Comparison of ENCODE assay signal across 32 cellular contexts in genomic region chr1:32509939-32510338, GRCh38. TPM values are rescaled to one million over a fixed set of nuclear protein-coding genes. Genes with fewer than 3 reads are reported as not detected.
"Had no signal": no experiment of that assay in that cellular context is flagged by ENCODE, and none has a peak within 500 bp of the region (broad histone marks: within the 10 kb centered on the region; RNA-seq: fewer than 3 reads in every experiment).

No MANE protein-coding gene starts in this region.

- H3K27me3 ChIP-seq: colonic mucosa, dorsolateral prefrontal cortex, esophagus muscularis mucosa, foreskin keratinocyte, gastrocnemius medialis, heart left ventricle, heart right ventricle had no signal

- DNase-seq: colonic mucosa; cortex of kidney; dermis blood vessel endothelial cell; dorsolateral prefrontal cortex; effector CD4-positive, alpha-beta T cell; effector CD8-positive, alpha-beta T cell; effector memory CD4-positive, alpha-beta T cell; effector memory CD8-positive, alpha-beta T cell; endodermal cell; erythroblast; esophagus squamous epithelium; foreskin fibroblast; foreskin keratinocyte; foreskin melanocyte; gastrocnemius medialis; glutamatergic neuron; head of caudate nucleus; heart left ventricle; heart right ventricle had no signal

- H3K27ac ChIP-seq: colonic mucosa, coronary artery, dorsolateral prefrontal cortex, epithelial cell of prostate, esophagus muscularis mucosa, esophagus squamous epithelium, foreskin keratinocyte, gastrocnemius medialis, gastroesophageal sphincter, heart left ventricle, heart right ventricle had no signal

- ATAC-seq: effector memory CD8-positive, alpha-beta T cell; esophagus mucosa; foreskin keratinocyte; gastrocnemius medialis; gastroesophageal sphincter; heart left ventricle; heart right ventricle had no signal

- FAIRE-seq: colon, endometrium, endothelial cell of umbilical vein, frontal cortex had no signal

- H3K4me1 ChIP-seq: colonic mucosa, esophagus muscularis mucosa, esophagus squamous epithelium, foreskin keratinocyte, gastrocnemius medialis, gastroesophageal sphincter, heart left ventricle, heart right ventricle had no signal

- H3K36me3 ChIP-seq: colonic mucosa, esophagus muscularis mucosa, esophagus squamous epithelium, gastrocnemius medialis, gastroesophageal sphincter, heart left ventricle, heart right ventricle had no signal

- H3K9me3 ChIP-seq: colonic mucosa, esophagus muscularis mucosa, esophagus squamous epithelium, gastrocnemius medialis, gastroesophageal sphincter, heart left ventricle, heart right ventricle had no signal

- H3K4me3 ChIP-seq: colonic mucosa, coronary artery, dorsolateral prefrontal cortex, esophagus muscularis mucosa, esophagus squamous epithelium, gastrocnemius medialis, gastroesophageal sphincter, heart left ventricle, heart right ventricle had no signal

RNA-seq across cellular contexts. Expression of gene ZBTB8B, which starts 45.1 kb away (rescaled TPM):
- total RNA-seq: colonic mucosa, esophagus mucosa, esophagus squamous epithelium, fibroblast of lung, fibroblast of villous mesenchyme, gastrocnemius medialis, glomerular endothelial cell had no signal
- polyA plus RNA-seq: esophagus, fibroblast of lung, foreskin keratinocyte had no signal
